In genomic region chr11:131392528-131393255, GRCh38 we compare ENCODE assay signal across 15 cellular contexts. TPM values are rescaled to one million over a fixed set of nuclear protein-coding genes. Genes with fewer than 3 reads are reported as not detected.
DNase-seq lines count a peak whose midpoint lies in the region; ATAC-seq and TF ChIP-seq lines count a peak whose summit lies in the region.
"Had no signal": no experiment of that assay in that cellular context is flagged by ENCODE, and none has a peak within 500 bp of the region (broad histone marks: within the 10 kb centered on the region; RNA-seq: fewer than 3 reads in every experiment).

No MANE protein-coding gene starts in this region.

- H3K4me3 ChIP-seq in A673 (ENCODE audit: low read depth, low read length, poor library complexity, severe bottlenecking), result no peak overlapping the region
- no peak overlapping the region for H3K4me3 ChIP-seq in OCI-LY7 (ENCODE audit: low read depth, low read length, poor library complexity, severe bottlenecking)
- H3K4me3 ChIP-seq: esophagus muscularis mucosa, upper lobe of left lung had no signal

- no peak overlapping the region for H3K4me2 ChIP-seq in OCI-LY7 (ENCODE audit: low read length)

- no peak overlapping the region for H2AFZ ChIP-seq in OCI-LY7 (ENCODE audit: low read length)

- no peaks in the 10 kb centered on the region for H3K4me1 ChIP-seq in A673 (ENCODE audit: insufficient read depth, low read length, poor library complexity, severe bottlenecking)
- no peaks in the 10 kb centered on the region for H3K4me1 ChIP-seq in OCI-LY7 (ENCODE audit: insufficient read depth, low read length, poor library complexity, severe bottlenecking)
- no peaks in the 10 kb centered on the region for H3K4me1 ChIP-seq in foreskin keratinocyte
- H3K4me1 ChIP-seq: esophagus muscularis mucosa, upper lobe of left lung had no signal

- DNase-seq in A673 (ENCODE audit: low spot score), result no peak
- DNase-seq in HT1080 (ENCODE audit: low read depth), result peak; percentile 49
- DNase-seq in OCI-LY7 (ENCODE audit: low spot score), result peak; percentile 16
- no peak for DNase-seq in foreskin keratinocyte
- no peak for DNase-seq in NCI-H446 (lab: John Stamatoyannopoulos, UW)
- DNase-seq in activated CD4-positive, alpha-beta T cell treated with anti-CD3 and anti-CD28 coated beads, Interleukin-2, amount 50 U/mL, for 4 hours, result no peak
- DNase-seq in erythroblast (lab: John Stamatoyannopoulos, UW), result no peak
- DNase-seq: activated CD4-positive, alpha-beta T cell treated with anti-CD3 and anti-CD28 coated beads for 1 hour; naive B cell; NCI-H1930; SIG-M5; upper lobe of left lung had no signal

- no peak for TF ChIP-seq POLR2A in erythroblast (IDR thresholded peaks at IDR 0.05; ENCODE audit: low read length)

- POLR2A ChIA-PET in A673 (lab: Charles Lee; ENCODE audit: low non-redundant PET), result no interaction called here
- POLR2A ChIA-PET in OCI-LY7 (lab: Charles Lee), result interaction anchor here (0.7 kb wide), 1 partner anchor 18 kb away, joined by 3 read pairs; no protein-coding TSS in a partner anchor

- no peaks in the 10 kb centered on the region for H4K20me1 ChIP-seq in OCI-LY7 (ENCODE audit: insufficient read depth, low read length)

- H3K27ac ChIP-seq in A673 (ENCODE audit: low read depth, low read length, poor library complexity, severe bottlenecking), result no peak overlapping the region
- no peak overlapping the region for H3K27ac ChIP-seq in OCI-LY7 (ENCODE audit: low read depth, low read length, poor library complexity, severe bottlenecking)
- no peak overlapping the region for H3K27ac ChIP-seq in foreskin keratinocyte
- H3K27ac ChIP-seq: esophagus muscularis mucosa, upper lobe of left lung had no signal

- ATAC-seq in foreskin keratinocyte, result peak; percentile 32
- no peak for ATAC-seq in HG03460 (IDR thresholded peaks at IDR 0.05; ENCODE audit: unreplicated experiment)

- H3K9me3 ChIP-seq in A673 (ENCODE audit: low read depth, low read length, poor library complexity, severe bottlenecking) (no peaks in the 10 kb centered on the region), OCI-LY7 (ENCODE audit: low read length) (no peaks in the 10 kb centered on the region)
- H3K9me3 ChIP-seq: esophagus muscularis mucosa, upper lobe of left lung had no signal

- intact Hi-C loops in A673 (cut with micrococcal nuclease; ENCODE audit: unreplicated experiment) (no loop called here), OCI-LY7 (cut with micrococcal nuclease; ENCODE audit: unreplicated experiment) (loop anchor here (10.0 kb wide), 1 partner anchor 148 kb away; no protein-coding TSS in a partner anchor)

- CTCF ChIA-PET in A673 (lab: Charles Lee) (no interaction called here), OCI-LY7 (lab: Charles Lee; ENCODE audit: unreplicated experiment) (no interaction called here)

- H3K27me3 ChIP-seq in A673 (replicated peaks; ENCODE audit: insufficient read depth, low read depth, low read length, poor library complexity) (peaks cover 30% of the 10 kb centered on the region), foreskin keratinocyte (no peaks in the 10 kb centered on the region)
- H3K27me3 ChIP-seq: upper lobe of left lung had no signal

- BruUV-seq in A673 (replicated peaks; lab: Mats Ljungman, UMichigan), result no TSS peak
- BruUV-seq in OCI-LY7 (replicated peaks; lab: Mats Ljungman, UMichigan), result no TSS peak

- H3K79me2 ChIP-seq in OCI-LY7 (ENCODE audit: insufficient read depth, low read depth, low read length), result no peaks in the 10 kb centered on the region

- TF ChIP-seq CTCF in A673 (conservative IDR thresholded peaks at IDR 0.05; ENCODE audit: low read depth, low read length) (0 out of 2 replicates have a peak, but pooled peaks have one; percentile 9), OCI-LY7 (conservative IDR thresholded peaks at IDR 0.05; ENCODE audit: low read length) (peak; percentile 51; the same call in 1 of the 2 replicates), foreskin keratinocyte (conservative IDR thresholded peaks at IDR 0.05) (peak; percentile 34)

- no peaks in the 10 kb centered on the region for H3K9me2 ChIP-seq in OCI-LY7 (ENCODE audit: insufficient read depth, low read length)

- H3K36me3 ChIP-seq in A673 (ENCODE audit: insufficient read depth, low read length, poor library complexity, severe bottlenecking) (no peaks in the 10 kb centered on the region), OCI-LY7 (ENCODE audit: insufficient read depth, low read length) (no peaks in the 10 kb centered on the region)
- H3K36me3 ChIP-seq: esophagus muscularis mucosa, upper lobe of left lung had no signal

RNA-seq across cellular contexts. Expression of gene NTM, which starts 22.3 kb away (rescaled TPM):
- total RNA-seq in A673 (2021), result 8.3 and 8.6 TPM in 2 replicates
- total RNA-seq in HT1080 (2014; rRNA removed; shearing (Covaris generic)), result 46.5 and 65.7 TPM in 2 replicates
- 44.2 and 56.0 TPM in 2 replicates for polyA plus RNA-seq in HT1080 (2015; cell fraction: cytosol; rRNA removed)
- polyA plus RNA-seq in HT1080 (2015; cell fraction: nucleus; rRNA removed), result 104 and 114 TPM in 2 replicates
- total RNA-seq in OCI-LY7 (2014; rRNA removed; shearing (Covaris generic)), result not detected in 2 replicates
- total RNA-seq in OCI-LY7 (2022), result not detected in 2 replicates
- 37.5 and 51.7 TPM in 2 replicates for total RNA-seq in foreskin keratinocyte
- polyA plus RNA-seq in foreskin keratinocyte, result 16.1 and 20.2 TPM in 2 replicates
- total RNA-seq: activated T-helper 1 cell treated with anti-CD3 and anti-CD28 coated beads, Interleukin-12 subunit alpha, Interleukin-12 subunit beta, Interleukin-2, Interleukin-4 antibody, amounts not matched to agents 30 ng/mL and 10 ng/mL and 1 ng/mL, durations not matched to agents 14 hours and 24 hours and 36 hours had no signal

Comparison
In these comparisons a context has a peak if more than half of its experiments do, and no peak if none do; other contexts are left out.
1. DNase-seq: peak in HT1080 (single experiment) and OCI-LY7 (single experiment); none in A673 (single experiment), foreskin keratinocyte (0 of 2), NCI-H446 (0 of 2), activated CD4-positive, alpha-beta T cell treated with anti-CD3 and anti-CD28 coated beads, Interleukin-2, amount 50 U/mL, for 4 hours (0 of 2) and erythroblast (0 of 2).
2. Peak in every context shown above with its lines, with median percentiles within 50 percentile points of each other: CTCF ChIP-seq.